8 cellular contexts compared by ENCODE assay signal in the genomic region with DNA sequence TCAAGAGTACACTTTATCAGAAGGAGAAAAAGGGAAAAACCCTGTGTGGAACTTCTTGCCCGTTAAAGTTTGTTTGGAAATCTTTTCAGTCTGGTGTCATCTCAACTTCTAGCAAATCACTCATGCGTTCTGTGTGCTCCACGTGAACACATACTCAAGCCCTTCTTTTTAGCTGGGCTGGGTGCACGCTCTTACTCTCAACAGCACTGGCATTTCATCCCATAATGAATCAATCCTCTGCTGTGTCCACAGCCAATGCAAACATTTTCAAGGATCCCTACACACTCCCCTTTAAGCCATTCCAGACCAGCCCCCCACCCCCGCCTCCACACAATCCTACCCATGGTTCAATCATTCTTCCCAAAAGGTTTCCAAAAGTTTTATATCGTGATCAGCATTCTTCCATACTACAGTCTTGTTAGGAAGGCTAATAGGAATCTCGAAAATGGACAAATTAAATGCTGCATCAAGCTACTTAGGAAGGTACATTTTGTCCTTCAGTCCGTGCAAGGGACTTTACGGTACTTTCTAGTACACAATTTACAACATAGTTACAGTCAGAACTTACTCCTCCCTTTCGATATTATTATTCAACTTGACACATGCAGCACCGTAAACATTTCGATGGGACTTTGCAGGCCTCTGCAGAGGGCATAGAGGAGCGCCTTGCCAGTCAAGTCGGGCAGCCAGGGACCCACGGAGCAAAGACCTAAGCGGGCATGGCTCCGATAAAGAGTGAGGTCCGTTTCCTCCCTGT. TPM values are rescaled to one million over a fixed set of nuclear protein-coding genes. Genes with fewer than 3 reads are reported as not detected.
DNase-seq lines count a peak whose midpoint lies in the region; ATAC-seq and TF ChIP-seq lines count a peak whose summit lies in the region.

No MANE protein-coding gene starts in this region.

- peaks cover 0 to 2% of the 10 kb centered on the region in 2 donors for H3K27me3 Mint-ChIP-seq in CD4-positive, alpha-beta memory T cell

- POLR2A ChIA-PET in CD4-positive, alpha-beta memory T cell (lab: Charles Lee; ENCODE audit: partially characterized antibody) = interaction anchor here (0.7 to 6.5 kb wide), 5 partner anchors 15 to 136 kb away, joined by 3 to 61 read pairs (median 6); no protein-coding TSS in a partner anchor

- intact Hi-C loops in CD4-positive, alpha-beta memory T cell (cut with micrococcal nuclease) = loop anchor here (2.0 to 5.0 kb wide), 2 partner anchors 215 to 711 kb away; partner anchors contain the start of gene CNDP2

- H3K4me3 Mint-ChIP-seq in CD4-positive, alpha-beta memory T cell = peak overlapping the region; percentile 88 to 100 (median 96)

- TF ChIP-seq CTCF in epithelial cell of esophagus (IDR thresholded peaks at IDR 0.05; ENCODE audit: insufficient read depth, low read depth, low read length, missing control alignments) (no peak), neutrophil (IDR thresholded peaks at IDR 0.05) (no peak)

- H3K9me3 Mint-ChIP-seq in CD4-positive, alpha-beta memory T cell = peaks cover 0 to 4% (median 0%) of the 10 kb centered on the region in 8 donors

- ATAC-seq in GM21447 (IDR thresholded peaks at IDR 0.05; ENCODE audit: unreplicated experiment) (peak; percentile 3), SK-N-SH treated with all-trans-retinoic acid at 6 μM for 48 hours (peak; percentile 1; the same call in 1 of the 3 replicates), GM21723 (IDR thresholded peaks at IDR 0.05; ENCODE audit: unreplicated experiment) (no peak), HG02678 (IDR thresholded peaks at IDR 0.05; ENCODE audit: unreplicated experiment) (no peak)

- CTCF ChIA-PET in CD4-positive, alpha-beta memory T cell (lab: Charles Lee; ENCODE audit: partially characterized antibody) = no interaction called here

- H3K27me3 ChIP-seq in CD4-positive, alpha-beta memory T cell (ENCODE audit: insufficient read depth, low read length) = no peaks in the 10 kb centered on the region
- H3K27me3 ChIP-seq in neutrophil = peaks cover 60% of the 10 kb centered on the region

- H3K36me3 Mint-ChIP-seq in CD4-positive, alpha-beta memory T cell = peaks cover 8 to 34% of the 10 kb centered on the region in 2 donors

- peak overlapping the region; percentile 80 for H3K27ac ChIP-seq in CD4-positive, alpha-beta memory T cell (ENCODE audit: low read depth, low read length)
- H3K27ac ChIP-seq in neutrophil = peak overlapping the region; percentile 93

- peaks cover 30 to 65% (median 44%) of the 10 kb centered on the region in 4 donors for H3K4me1 Mint-ChIP-seq in CD4-positive, alpha-beta memory T cell

- no peaks in the 10 kb centered on the region for H3K36me3 ChIP-seq in CD4-positive, alpha-beta memory T cell (ENCODE audit: insufficient read depth, low read length)
- H3K36me3 ChIP-seq in neutrophil = no peaks in the 10 kb centered on the region

- DNase-seq in CD4-positive, alpha-beta memory T cell = no peak
- peak; percentile 37 for DNase-seq in epithelial cell of esophagus (ENCODE audit: low read depth)
- DNase-seq in Ammon's horn (ENCODE audit: low spot score) = no peak

- H3K27ac Mint-ChIP-seq in CD4-positive, alpha-beta memory T cell = peak overlapping the region; percentile 77 to 99 (median 95)

- H3K4me1 ChIP-seq in CD4-positive, alpha-beta memory T cell (ENCODE audit: insufficient read depth, low read length) = peaks cover 48% of the 10 kb centered on the region
- H3K4me1 ChIP-seq in neutrophil (ENCODE audit: control insufficient read depth in 1 of 2, insufficient read depth in 1 of 2, low read depth in 1 of 2, low read length in 1 of 2) = peaks cover 47 to 48% of the 10 kb centered on the region in 2 experiments

- H3K9me3 ChIP-seq in CD4-positive, alpha-beta memory T cell (ENCODE audit: control insufficient read depth in 1 of 2, low read length in 2 of 2) = no peaks in the 10 kb centered on the region
- no peaks in the 10 kb centered on the region for H3K9me3 ChIP-seq in neutrophil

- peak overlapping the region; percentile 91 to 96 for H3K4me3 ChIP-seq in CD4-positive, alpha-beta memory T cell (ENCODE audit: low read length in 2 of 2)
- H3K4me3 ChIP-seq in epithelial cell of esophagus (ENCODE audit: low read length) = peak overlapping the region; percentile 75
- H3K4me3 ChIP-seq in neutrophil (ENCODE audit: low read depth in 1 of 2, low read length in 1 of 2) = peak overlapping the region; percentile 68 to 82

TF ChIP-seq in SK-N-SH treated with all-trans-retinoic acid at 6 μM for 48 hours, 23 proteins besides CTCF, POLR2A, EP300 and RAD21 (continues in another document):
- no peak for TF ChIP-seq ZNF565 (CRISPR knock-in tag; conservative IDR thresholded peaks at IDR 0.05; ENCODE audit: low read depth)
- no peak for TF ChIP-seq TOX (CRISPR knock-in tag; IDR thresholded peaks at IDR 0.05; ENCODE audit: borderline replicate concordance)
- no peak for TF ChIP-seq ESRRG (CRISPR knock-in tag; IDR thresholded peaks at IDR 0.05)
- no peak for TF ChIP-seq TCF4 (CRISPR knock-in tag; IDR thresholded peaks at IDR 0.05; ENCODE audit: borderline replicate concordance)
- no peak for TF ChIP-seq GLIS3 (CRISPR knock-in tag; IDR thresholded peaks at IDR 0.05)
- no peak for TF ChIP-seq PATZ1 (CRISPR knock-in tag; IDR thresholded peaks at IDR 0.05; ENCODE audit: borderline replicate concordance)
- TF ChIP-seq, protein P1, sequence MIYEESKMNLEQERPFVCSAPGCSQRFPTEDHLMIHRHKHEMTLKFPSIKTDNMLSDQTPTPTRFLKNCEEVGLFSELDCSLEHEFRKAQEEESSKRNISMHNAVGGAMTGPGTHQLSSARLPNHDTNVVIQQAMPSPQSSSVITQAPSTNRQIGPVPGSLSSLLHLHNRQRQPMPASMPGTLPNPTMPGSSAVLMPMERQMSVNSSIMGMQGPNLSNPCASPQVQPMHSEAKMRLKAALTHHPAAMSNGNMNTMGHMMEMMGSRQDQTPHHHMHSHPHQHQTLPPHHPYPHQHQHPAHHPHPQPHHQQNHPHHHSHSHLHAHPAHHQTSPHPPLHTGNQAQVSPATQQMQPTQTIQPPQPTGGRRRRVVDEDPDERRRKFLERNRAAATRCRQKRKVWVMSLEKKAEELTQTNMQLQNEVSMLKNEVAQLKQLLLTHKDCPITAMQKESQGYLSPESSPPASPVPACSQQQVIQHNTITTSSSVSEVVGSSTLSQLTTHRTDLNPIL (CRISPR knock-in tag; IDR thresholded peaks at IDR 0.05; ENCODE audit: low read depth) = no peak
- TF ChIP-seq ZFP3 (CRISPR knock-in tag; IDR thresholded peaks at IDR 0.05) = no peak
- no peak for TF ChIP-seq ARNTL (CRISPR knock-in tag; IDR thresholded peaks at IDR 0.05; ENCODE audit: borderline replicate concordance, low read depth)
- TF ChIP-seq ISL1 (CRISPR knock-in tag; IDR thresholded peaks at IDR 0.05) = no peak
- TF ChIP-seq OSR1 (CRISPR knock-in tag; IDR thresholded peaks at IDR 0.05) = no peak
- no peak for TF ChIP-seq PPARA (CRISPR knock-in tag; IDR thresholded peaks at IDR 0.05; ENCODE audit: borderline replicate concordance)
- no peak for TF ChIP-seq CSDC2 (CRISPR knock-in tag; IDR thresholded peaks at IDR 0.05)
- no peak for TF ChIP-seq BACH2 (CRISPR knock-in tag; IDR thresholded peaks at IDR 0.05; ENCODE audit: borderline replicate concordance)
- no peak for TF ChIP-seq ZC3H10 (CRISPR knock-in tag; IDR thresholded peaks at IDR 0.05)
- no peak for TF ChIP-seq POU6F1 (CRISPR knock-in tag; IDR thresholded peaks at IDR 0.05; ENCODE audit: borderline replicate concordance, low read depth)
- TF ChIP-seq ZNF70 (CRISPR knock-in tag; IDR thresholded peaks at IDR 0.05) = no peak

RNA-seq across cellular contexts. Expression of gene PTGR3, which starts 1.5 kb away (rescaled TPM):
- total RNA-seq in CD4-positive, alpha-beta memory T cell = 10 to 100 TPM; 55.9 to 56.7 TPM
- polyA plus RNA-seq in CD4-positive, alpha-beta memory T cell = 10 to 100 TPM; 21.0 to 29.3 TPM

RNA-seq across cellular contexts. Expression of gene TSHZ1, which starts 3.1 kb away (rescaled TPM):
- total RNA-seq in CD4-positive, alpha-beta memory T cell = 10 to 100 TPM; 30.1 to 32.0 TPM
- 1 to 10 TPM in 1 of 2 donors, under 1 TPM in 1; 0.84 to 6.5 TPM for polyA plus RNA-seq in CD4-positive, alpha-beta memory T cell

Comparison
In these comparisons a context has a peak if more than half of its experiments do, and no peak if none do; other contexts are left out.
1. ATAC-seq: peak in GM21447 (single experiment) and SK-N-SH treated with all-trans-retinoic acid at 6 μM for 48 hours (single experiment); none in GM21723 (single experiment) and HG02678 (single experiment).
2. Peak in every context shown above with its lines, with median percentiles within 50 percentile points of each other: H3K4me3 ChIP-seq.